9 cellular contexts compared by ENCODE assay signal in genomic region chr9:91420471-91421021, GRCh38. TPM values are rescaled to one million over a fixed set of nuclear protein-coding genes. Genes with fewer than 3 reads are reported as not detected.
DNase-seq lines count a peak whose midpoint lies in the region; ATAC-seq and TF ChIP-seq lines count a peak whose summit lies in the region.
"Had no signal": no experiment of that assay in that cellular context is flagged by ENCODE, and none has a peak within 500 bp of the region (broad histone marks: within the 10 kb centered on the region; RNA-seq: fewer than 3 reads in every experiment).

No MANE protein-coding gene starts in this region.

- DNase-seq in CD14-positive monocyte (ENCODE audit: low spot score) (no peak), RWPE1 (ENCODE audit: low spot score) (peak; percentile 10), esophagus squamous epithelium (lab: John Stamatoyannopoulos, UW) (no peak), neuronal stem cell (ENCODE audit: low spot score) (no peak), RKO (ENCODE audit: low spot score) (no peak)
- DNase-seq: activated CD4-positive, alpha-beta T cell treated with anti-CD3 and anti-CD28 coated beads, Interleukin-2, amount 50 U/mL, for 48 hours had no signal

- H3K9ac ChIP-seq in neuronal stem cell (ENCODE audit: low read depth, low read length, poor library complexity) = no peak overlapping the region

- ATAC-seq in GM19452 (IDR thresholded peaks at IDR 0.05; ENCODE audit: unreplicated experiment) = no peak
- no peak for ATAC-seq in HG03139 (IDR thresholded peaks at IDR 0.05; ENCODE audit: unreplicated experiment)
- ATAC-seq in GM21529 (IDR thresholded peaks at IDR 0.05; ENCODE audit: unreplicated experiment) = no peak

- H3K27me3 ChIP-seq in esophagus squamous epithelium (peaks cover 0 to 7% (median 0%) of the 10 kb centered on the region in 4 donors), neuronal stem cell (ENCODE audit: control insufficient read depth in 3 of 3, insufficient read depth in 3 of 3, low read depth in 1 of 3, low read length in 3 of 3) (peaks cover 0 to 16% (median 14%) of the 10 kb centered on the region in 3 experiments)

- H3K4me1 ChIP-seq in esophagus squamous epithelium (peaks cover 12 to 81% (median 19%) of the 10 kb centered on the region in 3 donors), neuronal stem cell (ENCODE audit: control insufficient read depth in 2 of 2, insufficient read depth in 1 of 2, low read depth in 1 of 2, low read length in 2 of 2) (peaks cover 4 to 7% of the 10 kb centered on the region in 2 donors)

- no peak overlapping the region for H4K91ac ChIP-seq in neuronal stem cell (ENCODE audit: low read depth, low read length, poor library complexity)

- H3K4ac ChIP-seq in neuronal stem cell (ENCODE audit: low read length) = no peak overlapping the region

- H3K23ac ChIP-seq in neuronal stem cell (ENCODE audit: low read depth, low read length, poor library complexity) = no peak overlapping the region

- peak overlapping the region; percentile 85 to 97 (median 94) for H3K27ac Mint-ChIP-seq in CD14-positive monocyte

- TF ChIP-seq CTCF in CD14-positive monocyte (IDR thresholded peaks at IDR 0.05) = no peak
- no peak for TF ChIP-seq CTCF in RWPE1 (conservative IDR thresholded peaks at IDR 0.05; ENCODE audit: low read depth)
- no peak for TF ChIP-seq CTCF in esophagus squamous epithelium (IDR thresholded peaks at IDR 0.05)

- H2AK5ac ChIP-seq in neuronal stem cell (ENCODE audit: low read depth, low read length) = no peak overlapping the region

- peaks cover 10 to 31% (median 21%) of the 10 kb centered on the region in 3 donors for H3K27me3 Mint-ChIP-seq in CD14-positive monocyte (ENCODE audit: low read depth in 3 of 3)

- H3K18ac ChIP-seq in neuronal stem cell (ENCODE audit: low read length) = no peak overlapping the region

- no peak overlapping the region for H4K8ac ChIP-seq in neuronal stem cell (ENCODE audit: low read depth, low read length)

- peaks cover 0 to 16% (median 2%) of the 10 kb centered on the region in 7 donors for H3K9me3 Mint-ChIP-seq in CD14-positive monocyte

- H2BK5ac ChIP-seq in neuronal stem cell (ENCODE audit: low read length) = no peak overlapping the region

- H3K4me1 Mint-ChIP-seq in CD14-positive monocyte = peaks cover 58% of the 10 kb centered on the region

- H3K9me3 ChIP-seq in esophagus squamous epithelium (no peaks in the 10 kb centered on the region), neuronal stem cell (replicated peaks in 1 of 2; ENCODE audit: control insufficient read depth in 2 of 2, insufficient read depth in 1 of 2, low read depth in 1 of 2, low read length in 2 of 2) (peaks cover 0 to 8% of the 10 kb centered on the region in 2 donors)

- intact Hi-C loops in CD14-positive monocyte (cut with micrococcal nuclease) = loop anchor here (5.0 to 10.0 kb wide), 5 partner anchors 58 to 616 kb away; partner anchors contain the start of genes AUH (in 1 of the 2) and SYK (in 1 of the 2)
- intact Hi-C loops in esophagus squamous epithelium (cut with DNase I) = no loop called here

- CTCF ChIA-PET in RWPE1 (lab: Yijun Ruan, JAX) = interaction anchor here (0.9 kb wide), 1 partner anchor 261 kb away, joined by 4 read pairs; no protein-coding TSS in a partner anchor

- H3K36me3 ChIP-seq in esophagus squamous epithelium (no peaks in the 10 kb centered on the region), neuronal stem cell (replicated peaks in 1 of 2; ENCODE audit: control insufficient read depth in 2 of 2, insufficient read depth in 2 of 2, low read length in 2 of 2) (no peaks in the 10 kb centered on the region)

- TF ChIP-seq POLR2A in esophagus squamous epithelium (IDR thresholded peaks at IDR 0.05) = no peak

- POLR2A ChIA-PET in RWPE1 (lab: Yijun Ruan, JAX; ENCODE audit: low non-redundant PET) = no interaction called here

- peak overlapping the region; percentile 77 for H3K4me2 ChIP-seq in neuronal stem cell (ENCODE audit: insufficient read depth, low read length, poor library complexity, severe bottlenecking)

- H2BK120ac ChIP-seq in neuronal stem cell (ENCODE audit: low read depth, low read length) = no peak overlapping the region

- H3K27ac ChIP-seq in RWPE1 (peak overlapping the region; percentile 76), esophagus squamous epithelium (peak overlapping the region; percentile 93 to 100 (median 98)), neuronal stem cell (replicated peaks; ENCODE audit: low read length) (no peak overlapping the region)

- H3K4me3 Mint-ChIP-seq in CD14-positive monocyte = peak overlapping the region; percentile 99 to 100

- H2AFZ ChIP-seq in neuronal stem cell (ENCODE audit: low read length) = peak overlapping the region; percentile 95

- H3K36me3 Mint-ChIP-seq in CD14-positive monocyte = peaks cover 30 to 36% of the 10 kb centered on the region in 2 donors

- no peak overlapping the region for H2BK12ac ChIP-seq in neuronal stem cell (ENCODE audit: low read length)

- H3K14ac ChIP-seq in neuronal stem cell (ENCODE audit: low read length) = no peak overlapping the region

- peaks cover 1% of the 10 kb centered on the region for H3K79me1 ChIP-seq in neuronal stem cell (ENCODE audit: low read depth, low read length)

- H3K4me3 ChIP-seq in esophagus squamous epithelium (peak overlapping the region; percentile 48 to 88 (median 76)), neuronal stem cell (ENCODE audit: low read length in 2 of 2) (peak overlapping the region; percentile 68 to 82)

- H2BK15ac ChIP-seq in neuronal stem cell (ENCODE audit: low read length) = no peak overlapping the region

- 54 to 65% methylated on average over 12 of the region's 12 CpGs for WGBS in esophagus squamous epithelium, 2 donors
- WGBS in neuronal stem cell (ENCODE audit: extremely low coverage in 2 of 2, insufficient read length in 2 of 2, insufficient replicate concordance in 1 of 2), 2 donors = no CpG with 5 or more reads among the region's 12 CpGs

RNA-seq across cellular contexts. Expression of gene NFIL3, which starts 3.1 kb away (rescaled TPM):
- 10 to 100 TPM; 18.6 to 64.0 TPM for polyA plus RNA-seq in CD14-positive monocyte
- total RNA-seq in esophagus squamous epithelium = 10 to 100 TPM in 3 of 4 donors, 1 to 10 TPM in 1; 5.6 to 21.2 (median 16.3) TPM
- polyA plus RNA-seq in neuronal stem cell (2013, experiment 1 of 2) = 14.2 TPM
- 14.3 TPM for polyA plus RNA-seq in neuronal stem cell (2013, experiment 2 of 2)

RNA-seq across cellular contexts. Expression of gene AUH, which starts 58.8 kb away (rescaled TPM):
- 1 to 10 TPM; 8.4 to 9.9 TPM for polyA plus RNA-seq in CD14-positive monocyte
- total RNA-seq in esophagus squamous epithelium = 10 to 100 TPM; 10.6 to 25.4 (median 16.7) TPM
- polyA plus RNA-seq in neuronal stem cell (2013, experiment 1 of 2) = 12.7 TPM
- 12.6 TPM for polyA plus RNA-seq in neuronal stem cell (2013, experiment 2 of 2)
